In the genomic region with DNA sequence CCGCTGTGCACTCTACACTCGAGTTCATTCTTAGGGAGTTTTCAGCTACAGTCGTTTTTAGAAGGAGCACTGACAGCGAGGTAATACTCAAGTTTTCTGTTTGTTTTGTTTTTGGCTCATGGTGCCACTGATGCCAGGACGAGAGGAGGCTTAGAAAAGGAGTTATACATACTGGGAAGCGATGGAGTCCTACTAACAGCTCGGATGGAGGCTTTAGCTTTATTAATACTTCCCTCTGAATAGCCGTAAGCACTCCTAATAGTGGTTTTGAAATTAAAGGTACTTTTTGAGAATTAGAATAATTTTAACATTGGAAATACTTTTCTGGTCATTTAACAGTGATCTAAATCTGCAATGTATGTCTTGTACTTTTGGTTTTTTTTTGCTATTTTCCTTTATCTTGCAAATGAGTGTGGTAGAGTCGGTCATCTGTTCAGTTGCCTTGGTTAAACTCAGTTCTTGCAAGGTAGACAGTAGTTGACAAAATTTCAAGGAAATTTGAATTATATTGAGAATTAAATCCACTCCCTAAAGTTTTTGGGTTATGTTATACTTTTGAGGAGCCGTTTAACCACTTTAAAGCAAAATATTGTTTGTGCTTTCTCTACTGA, we compare ENCODE assay signal across 8 cellular contexts. TPM values are rescaled to one million over a fixed set of nuclear protein-coding genes. Genes with fewer than 3 reads are reported as not detected.
DNase-seq lines count a peak whose midpoint lies in the region; ATAC-seq and TF ChIP-seq lines count a peak whose summit lies in the region.

No MANE protein-coding gene starts in this region.

- H3K27ac Mint-ChIP-seq in activated T-helper 2 cell treated with anti-CD3 and anti-CD28 coated beads, Interferon-gamma antibody, Interleukin-2, Interleukin-4, amounts not matched to agents 10 μg/mL and 5 μg/mL and 100 μg/mL, durations not matched to agents 14 hours and 24 hours and 36 hours: peak overlapping the region; percentile 96

- WGBS in stomach, 5 donors: 0 to 2% (median 1%) methylated on average over 10 of the region's 10 CpGs

- ATAC-seq in GM19397 (IDR thresholded peaks at IDR 0.05; ENCODE audit: unreplicated experiment) (no peak), HG02938 (IDR thresholded peaks at IDR 0.05; ENCODE audit: unreplicated experiment) (no peak), HG02885 (IDR thresholded peaks at IDR 0.05; ENCODE audit: poor library complexity, unreplicated experiment) (no peak)

- TF ChIP-seq CTCF in stomach (IDR thresholded peaks at IDR 0.05): no peak

- peak overlapping the region; percentile 89 for H3K4me3 Mint-ChIP-seq in activated T-helper 2 cell treated with anti-CD3 and anti-CD28 coated beads, Interferon-gamma antibody, Interleukin-2, Interleukin-4, amounts not matched to agents 10 μg/mL and 5 μg/mL and 100 μg/mL, durations not matched to agents 14 hours and 24 hours and 36 hours (ENCODE audit: low read depth)

- no peaks in the 10 kb centered on the region for H3K36me3 ChIP-seq in iPS-18a (ENCODE audit: control insufficient read depth, low read depth, low read length)
- H3K36me3 ChIP-seq in stomach: peaks cover 0 to 3% (median 0%) of the 10 kb centered on the region in 4 donors

- H3K4me3 ChIP-seq in iPS-18a (ENCODE audit: low read length): peak overlapping the region; percentile 80
- peak overlapping the region; percentile 87 to 95 (median 94) for H3K4me3 ChIP-seq in stomach

- peak overlapping the region; percentile 71 for H3K27ac ChIP-seq in iPS-18a (ENCODE audit: low read length)
- H3K27ac ChIP-seq in stomach: peak overlapping the region; percentile 93 to 100 (median 97)

- peaks cover 10% of the 10 kb centered on the region for H3K27me3 Mint-ChIP-seq in activated T-helper 2 cell treated with anti-CD3 and anti-CD28 coated beads, Interferon-gamma antibody, Interleukin-2, Interleukin-4, amounts not matched to agents 10 μg/mL and 5 μg/mL and 100 μg/mL, durations not matched to agents 14 hours and 24 hours and 36 hours (ENCODE audit: low read depth)

- H3K4me1 ChIP-seq in iPS-18a (ENCODE audit: control insufficient read depth, low read depth, low read length): peaks cover 34% of the 10 kb centered on the region
- peaks cover 22 to 59% (median 40%) of the 10 kb centered on the region in 4 donors for H3K4me1 ChIP-seq in stomach

- H3K9ac ChIP-seq in iPS-18a (ENCODE audit: low read length): peak overlapping the region; percentile 71

- H3K27me3 ChIP-seq in iPS-18a (ENCODE audit: control insufficient read depth, insufficient read depth, low read length) (no peaks in the 10 kb centered on the region), stomach (no peaks in the 10 kb centered on the region)

- peaks cover 15% of the 10 kb centered on the region for H3K36me3 Mint-ChIP-seq in activated T-helper 2 cell treated with anti-CD3 and anti-CD28 coated beads, Interferon-gamma antibody, Interleukin-2, Interleukin-4, amounts not matched to agents 10 μg/mL and 5 μg/mL and 100 μg/mL, durations not matched to agents 14 hours and 24 hours and 36 hours (ENCODE audit: low read depth)

- no peak for TF ChIP-seq POLR2A in stomach (IDR thresholded peaks at IDR 0.05)

- TF ChIP-seq EP300 in stomach (IDR thresholded peaks at IDR 0.05): no peak

- no peaks in the 10 kb centered on the region for H3K9me3 Mint-ChIP-seq in activated T-helper 2 cell treated with anti-CD3 and anti-CD28 coated beads, Interferon-gamma antibody, Interleukin-2, Interleukin-4, amounts not matched to agents 10 μg/mL and 5 μg/mL and 100 μg/mL, durations not matched to agents 14 hours and 24 hours and 36 hours

- intact Hi-C loops in activated T-helper 2 cell treated with anti-CD3 and anti-CD28 coated beads, Interferon-gamma antibody, Interleukin-2, Interleukin-4, amounts not matched to agents 10 μg/mL and 5 μg/mL and 100 μg/mL, durations not matched to agents 14 hours and 24 hours and 36 hours (cut with micrococcal nuclease): loop anchor here (1.0 kb wide), 1 partner anchor 10 kb away; no protein-coding TSS in a partner anchor
- intact Hi-C loops in stomach (cut with DNase I; ENCODE audit: low total_unique reads): no loop called here

- H3K4me1 Mint-ChIP-seq in activated T-helper 2 cell treated with anti-CD3 and anti-CD28 coated beads, Interferon-gamma antibody, Interleukin-2, Interleukin-4, amounts not matched to agents 10 μg/mL and 5 μg/mL and 100 μg/mL, durations not matched to agents 14 hours and 24 hours and 36 hours (ENCODE audit: low read depth): peaks cover 50% of the 10 kb centered on the region

- H3K9me3 ChIP-seq in iPS-18a (ENCODE audit: control insufficient read depth, low read depth, low read length) (no peaks in the 10 kb centered on the region), stomach (no peaks in the 10 kb centered on the region)

- peak; percentile 56 for DNase-seq in NCI-H748 treated with DMSO at 0.1 percent for 48 hours (lab: John Stamatoyannopoulos, UW)
- DNase-seq in NCI-H748 (lab: John Stamatoyannopoulos, UW; ENCODE audit: unreplicated experiment): no peak
- no peak for DNase-seq in activated T-helper 2 cell treated with anti-CD3 and anti-CD28 coated beads, Interferon-gamma antibody, Interleukin-2, Interleukin-4, amounts not matched to agents 10 μg/mL and 5 μg/mL and 100 μg/mL, durations not matched to agents 14 hours and 24 hours and 36 hours (ENCODE audit: low spot score)
- DNase-seq in stomach: no peak

RNA-seq across cellular contexts. Expression of gene HBP1, which starts 1.4 kb away (rescaled TPM):
- total RNA-seq in activated T-helper 2 cell treated with anti-CD3 and anti-CD28 coated beads, Interferon-gamma antibody, Interleukin-2, Interleukin-4, amounts not matched to agents 10 μg/mL and 5 μg/mL and 100 μg/mL, durations not matched to agents 14 hours and 24 hours and 36 hours: 17.0 and 19.3 TPM in 2 replicates
- 100 to 1,000 TPM in 1 of 5 donors, 10 to 100 TPM in 4; 12.5 to 201 (median 86.2) TPM for total RNA-seq in stomach
- polyA plus RNA-seq in stomach: 10 to 100 TPM; 30.4 to 42.6 (median 41.3) TPM
